ENCODE assay signal across 1 cellular context in the genomic region with DNA sequence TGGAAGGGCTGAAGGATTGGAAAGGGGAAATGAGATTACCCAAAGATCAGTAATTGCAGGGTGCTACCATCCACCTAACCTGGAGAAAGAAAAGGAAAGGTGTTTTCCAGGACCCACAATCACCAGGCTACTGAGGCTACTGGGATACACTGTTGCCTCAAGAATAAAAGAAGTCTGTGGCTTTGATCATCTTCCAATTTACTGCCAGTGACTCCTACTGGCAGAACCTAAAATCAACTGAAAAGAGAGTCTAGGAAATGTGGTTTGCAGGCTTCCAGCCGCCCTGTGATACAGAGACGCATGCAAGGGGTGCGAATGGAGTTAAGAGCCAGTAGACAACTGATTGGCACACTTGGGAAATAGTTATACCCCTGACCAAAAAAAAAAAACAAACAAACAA.
TF ChIP-seq lines count a peak whose summit lies in the region.

No MANE protein-coding gene starts in this region.

TF ChIP-seq in WTC11, 78 proteins besides CTCF, POLR2A, EP300 and RAD21:
- TF ChIP-seq, protein P1, sequence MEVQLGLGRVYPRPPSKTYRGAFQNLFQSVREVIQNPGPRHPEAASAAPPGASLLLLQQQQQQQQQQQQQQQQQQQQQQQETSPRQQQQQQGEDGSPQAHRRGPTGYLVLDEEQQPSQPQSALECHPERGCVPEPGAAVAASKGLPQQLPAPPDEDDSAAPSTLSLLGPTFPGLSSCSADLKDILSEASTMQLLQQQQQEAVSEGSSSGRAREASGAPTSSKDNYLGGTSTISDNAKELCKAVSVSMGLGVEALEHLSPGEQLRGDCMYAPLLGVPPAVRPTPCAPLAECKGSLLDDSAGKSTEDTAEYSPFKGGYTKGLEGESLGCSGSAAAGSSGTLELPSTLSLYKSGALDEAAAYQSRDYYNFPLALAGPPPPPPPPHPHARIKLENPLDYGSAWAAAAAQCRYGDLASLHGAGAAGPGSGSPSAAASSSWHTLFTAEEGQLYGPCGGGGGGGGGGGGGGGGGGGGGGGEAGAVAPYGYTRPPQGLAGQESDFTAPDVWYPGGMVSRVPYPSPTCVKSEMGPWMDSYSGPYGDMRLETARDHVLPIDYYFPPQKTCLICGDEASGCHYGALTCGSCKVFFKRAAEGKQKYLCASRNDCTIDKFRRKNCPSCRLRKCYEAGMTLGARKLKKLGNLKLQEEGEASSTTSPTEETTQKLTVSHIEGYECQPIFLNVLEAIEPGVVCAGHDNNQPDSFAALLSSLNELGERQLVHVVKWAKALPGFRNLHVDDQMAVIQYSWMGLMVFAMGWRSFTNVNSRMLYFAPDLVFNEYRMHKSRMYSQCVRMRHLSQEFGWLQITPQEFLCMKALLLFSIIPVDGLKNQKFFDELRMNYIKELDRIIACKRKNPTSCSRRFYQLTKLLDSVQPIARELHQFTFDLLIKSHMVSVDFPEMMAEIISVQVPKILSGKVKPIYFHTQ (CRISPR knock-in tag; IDR thresholded peaks at IDR 0.05), result no peak
